ENCODE assay signal across 1 cellular context in the genomic region with DNA sequence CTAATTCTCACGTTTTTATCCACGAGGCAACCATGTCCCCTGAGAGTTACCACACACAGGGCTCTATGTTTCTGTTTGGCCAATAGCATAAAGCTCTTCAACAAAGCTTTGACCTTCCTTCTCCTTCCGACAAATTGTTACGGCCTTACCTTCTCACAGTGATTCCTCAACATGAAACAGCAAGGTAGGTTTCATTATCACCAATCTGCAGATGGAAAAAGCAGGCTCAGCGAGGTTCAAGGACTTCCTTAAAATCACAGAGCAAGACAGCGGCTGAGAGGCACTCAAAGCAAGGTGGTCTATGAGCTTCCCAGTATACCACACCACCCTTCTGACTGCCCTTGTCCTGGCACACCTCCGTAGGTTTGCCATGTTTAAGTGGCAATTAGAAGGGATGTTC.
TF ChIP-seq lines count a peak whose summit lies in the region.

No MANE protein-coding gene starts in this region.

TF ChIP-seq in K562, 482 proteins besides CTCF, POLR2A, EP300 and RAD21 (continues in another document):
- TF ChIP-seq L3MBTL2 (IDR thresholded peaks at IDR 0.05) (0 out of 2 replicates have a peak, but pooled peaks have one; percentile 7), ARID1B (IDR thresholded peaks at IDR 0.05) (peak; percentile 57), NEUROD1 (IDR thresholded peaks at IDR 0.05; ENCODE audit: borderline replicate concordance, low read depth, low read length, partially characterized antibody) (peak; percentile 32), ZFP36 (IDR thresholded peaks at IDR 0.05; ENCODE audit: low read depth, low read length, partially characterized antibody) (peak; percentile 77), ZNF23 (CRISPR knock-in tag; IDR thresholded peaks at IDR 0.05) (no peak), SMARCA5 (IDR thresholded peaks at IDR 0.05) (peak; percentile 35; the same call in 1 of the 2 replicates), SPI1 (IDR thresholded peaks at IDR 0.05; ENCODE audit: borderline replicate concordance, low read depth, low read length) (peak; percentile 91), ESRRA (IDR thresholded peaks at IDR 0.05; ENCODE audit: borderline replicate concordance, low read depth) (peak; percentile 70; the same call in 1 of the 2 replicates), HDAC1 (IDR thresholded peaks at IDR 0.05) (peak in 1 of 2 experiments; percentile 60; a peak in 2 of 4 replicates), SOX6 (IDR thresholded peaks at IDR 0.05) (0 out of 2 replicates have a peak, but pooled peaks have one; percentile 11), ILK (tag; IDR thresholded peaks at IDR 0.05; ENCODE audit: borderline replicate concordance, low read depth) (no peak), BRD9 (IDR thresholded peaks at IDR 0.05; ENCODE audit: low read depth, partially characterized antibody) (peak; percentile 47), TCF3 (CRISPR knock-in tag; IDR thresholded peaks at IDR 0.05) (peak; percentile 68), NFATC3 (IDR thresholded peaks at IDR 0.05) (peak; percentile 69; the same call in 1 of the 2 replicates), RCOR1 (IDR thresholded peaks at IDR 0.05; ENCODE audit: borderline replicate concordance in 1 of 2, low read depth in 2 of 2, low read length in 2 of 2) (peak; percentile 42 to 76; a peak in 3 of 4 replicates), POLR3A (IDR thresholded peaks at IDR 0.05; ENCODE audit: borderline replicate concordance, extremely low read depth, insufficient read depth, insufficient read length) (no peak), ZEB2 (IDR thresholded peaks at IDR 0.05) (peak; percentile 78), ATF1 (CRISPR knock-in tag; IDR thresholded peaks at IDR 0.05) (no peak), ATF1 (tag; IDR thresholded peaks at IDR 0.05) (peak; percentile 44), CBFA2T2 (conservative IDR thresholded peaks at IDR 0.05) (peak; percentile 42; the same call in 1 of the 2 replicates), MAFK (IDR thresholded peaks at IDR 0.05; ENCODE audit: low read length) (peak; percentile 30; the same call in 1 of the 2 replicates), TAL1 (IDR thresholded peaks at IDR 0.05) (peak; percentile 64), BCOR (IDR thresholded peaks at IDR 0.05) (peak; percentile 62), NFIC (IDR thresholded peaks at IDR 0.05) (peak; percentile 7; the same call in 1 of the 2 replicates), CSDE1 (IDR thresholded peaks at IDR 0.05) (0 out of 4 replicates have a peak, but pooled peaks of 1 of the 2 experiments have one; percentile 17), TRIM24 (IDR thresholded peaks at IDR 0.05) (0 out of 4 replicates have a peak, but pooled peaks of 1 of the 2 experiments have one; percentile 24), TBL1XR1 (IDR thresholded peaks at IDR 0.05; ENCODE audit: low read length in 2 of 2) (0 out of 4 replicates have a peak, but pooled peaks of 1 of the 2 experiments have one; percentile 40), CBX3 (IDR thresholded peaks at IDR 0.05; ENCODE audit: borderline replicate concordance in 1 of 2, low read length in 2 of 2) (peak in 1 of 2 experiments; percentile 62; a peak in 1 of 3 replicates), GABPA (tag; conservative IDR thresholded peaks at IDR 0.05; ENCODE audit: low read depth) (0 out of 2 replicates have a peak, but pooled peaks have one; percentile 7), ZNF316 (IDR thresholded peaks at IDR 0.05) (peak; percentile 47; the same call in 1 of the 2 replicates), STAT5B (CRISPR knock-in tag; IDR thresholded peaks at IDR 0.05) (no peak)
- TF ChIP-seq, protein P1, sequence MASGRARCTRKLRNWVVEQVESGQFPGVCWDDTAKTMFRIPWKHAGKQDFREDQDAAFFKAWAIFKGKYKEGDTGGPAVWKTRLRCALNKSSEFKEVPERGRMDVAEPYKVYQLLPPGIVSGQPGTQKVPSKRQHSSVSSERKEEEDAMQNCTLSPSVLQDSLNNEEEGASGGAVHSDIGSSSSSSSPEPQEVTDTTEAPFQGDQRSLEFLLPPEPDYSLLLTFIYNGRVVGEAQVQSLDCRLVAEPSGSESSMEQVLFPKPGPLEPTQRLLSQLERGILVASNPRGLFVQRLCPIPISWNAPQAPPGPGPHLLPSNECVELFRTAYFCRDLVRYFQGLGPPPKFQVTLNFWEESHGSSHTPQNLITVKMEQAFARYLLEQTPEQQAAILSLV (tag; IDR thresholded peaks at IDR 0.05): no peak
- TF ChIP-seq, protein P2, sequence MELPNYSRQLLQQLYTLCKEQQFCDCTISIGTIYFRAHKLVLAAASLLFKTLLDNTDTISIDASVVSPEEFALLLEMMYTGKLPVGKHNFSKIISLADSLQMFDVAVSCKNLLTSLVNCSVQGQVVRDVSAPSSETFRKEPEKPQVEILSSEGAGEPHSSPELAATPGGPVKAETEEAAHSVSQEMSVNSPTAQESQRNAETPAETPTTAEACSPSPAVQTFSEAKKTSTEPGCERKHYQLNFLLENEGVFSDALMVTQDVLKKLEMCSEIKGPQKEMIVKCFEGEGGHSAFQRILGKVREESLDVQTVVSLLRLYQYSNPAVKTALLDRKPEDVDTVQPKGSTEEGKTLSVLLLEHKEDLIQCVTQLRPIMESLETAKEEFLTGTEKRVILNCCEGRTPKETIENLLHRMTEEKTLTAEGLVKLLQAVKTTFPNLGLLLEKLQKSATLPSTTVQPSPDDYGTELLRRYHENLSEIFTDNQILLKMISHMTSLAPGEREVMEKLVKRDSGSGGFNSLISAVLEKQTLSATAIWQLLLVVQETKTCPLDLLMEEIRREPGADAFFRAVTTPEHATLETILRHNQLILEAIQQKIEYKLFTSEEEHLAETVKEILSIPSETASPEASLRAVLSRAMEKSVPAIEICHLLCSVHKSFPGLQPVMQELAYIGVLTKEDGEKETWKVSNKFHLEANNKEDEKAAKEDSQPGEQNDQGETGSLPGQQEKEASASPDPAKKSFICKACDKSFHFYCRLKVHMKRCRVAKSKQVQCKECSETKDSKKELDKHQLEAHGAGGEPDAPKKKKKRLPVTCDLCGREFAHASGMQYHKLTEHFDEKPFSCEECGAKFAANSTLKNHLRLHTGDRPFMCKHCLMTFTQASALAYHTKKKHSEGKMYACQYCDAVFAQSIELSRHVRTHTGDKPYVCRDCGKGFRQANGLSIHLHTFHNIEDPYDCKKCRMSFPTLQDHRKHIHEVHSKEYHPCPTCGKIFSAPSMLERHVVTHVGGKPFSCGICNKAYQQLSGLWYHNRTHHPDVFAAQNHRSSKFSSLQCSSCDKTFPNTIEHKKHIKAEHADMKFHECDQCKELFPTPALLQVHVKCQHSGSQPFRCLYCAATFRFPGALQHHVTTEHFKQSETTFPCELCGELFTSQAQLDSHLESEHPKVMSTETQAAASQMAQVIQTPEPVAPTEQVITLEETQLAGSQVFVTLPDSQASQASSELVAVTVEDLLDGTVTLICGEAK (IDR thresholded peaks at IDR 0.05): 0 out of 2 replicates have a peak, but pooled peaks have one; percentile 21
- TF ChIP-seq, protein P2 (CRISPR knock-in tag; IDR thresholded peaks at IDR 0.05): no peak
- TF ChIP-seq, protein P3, sequence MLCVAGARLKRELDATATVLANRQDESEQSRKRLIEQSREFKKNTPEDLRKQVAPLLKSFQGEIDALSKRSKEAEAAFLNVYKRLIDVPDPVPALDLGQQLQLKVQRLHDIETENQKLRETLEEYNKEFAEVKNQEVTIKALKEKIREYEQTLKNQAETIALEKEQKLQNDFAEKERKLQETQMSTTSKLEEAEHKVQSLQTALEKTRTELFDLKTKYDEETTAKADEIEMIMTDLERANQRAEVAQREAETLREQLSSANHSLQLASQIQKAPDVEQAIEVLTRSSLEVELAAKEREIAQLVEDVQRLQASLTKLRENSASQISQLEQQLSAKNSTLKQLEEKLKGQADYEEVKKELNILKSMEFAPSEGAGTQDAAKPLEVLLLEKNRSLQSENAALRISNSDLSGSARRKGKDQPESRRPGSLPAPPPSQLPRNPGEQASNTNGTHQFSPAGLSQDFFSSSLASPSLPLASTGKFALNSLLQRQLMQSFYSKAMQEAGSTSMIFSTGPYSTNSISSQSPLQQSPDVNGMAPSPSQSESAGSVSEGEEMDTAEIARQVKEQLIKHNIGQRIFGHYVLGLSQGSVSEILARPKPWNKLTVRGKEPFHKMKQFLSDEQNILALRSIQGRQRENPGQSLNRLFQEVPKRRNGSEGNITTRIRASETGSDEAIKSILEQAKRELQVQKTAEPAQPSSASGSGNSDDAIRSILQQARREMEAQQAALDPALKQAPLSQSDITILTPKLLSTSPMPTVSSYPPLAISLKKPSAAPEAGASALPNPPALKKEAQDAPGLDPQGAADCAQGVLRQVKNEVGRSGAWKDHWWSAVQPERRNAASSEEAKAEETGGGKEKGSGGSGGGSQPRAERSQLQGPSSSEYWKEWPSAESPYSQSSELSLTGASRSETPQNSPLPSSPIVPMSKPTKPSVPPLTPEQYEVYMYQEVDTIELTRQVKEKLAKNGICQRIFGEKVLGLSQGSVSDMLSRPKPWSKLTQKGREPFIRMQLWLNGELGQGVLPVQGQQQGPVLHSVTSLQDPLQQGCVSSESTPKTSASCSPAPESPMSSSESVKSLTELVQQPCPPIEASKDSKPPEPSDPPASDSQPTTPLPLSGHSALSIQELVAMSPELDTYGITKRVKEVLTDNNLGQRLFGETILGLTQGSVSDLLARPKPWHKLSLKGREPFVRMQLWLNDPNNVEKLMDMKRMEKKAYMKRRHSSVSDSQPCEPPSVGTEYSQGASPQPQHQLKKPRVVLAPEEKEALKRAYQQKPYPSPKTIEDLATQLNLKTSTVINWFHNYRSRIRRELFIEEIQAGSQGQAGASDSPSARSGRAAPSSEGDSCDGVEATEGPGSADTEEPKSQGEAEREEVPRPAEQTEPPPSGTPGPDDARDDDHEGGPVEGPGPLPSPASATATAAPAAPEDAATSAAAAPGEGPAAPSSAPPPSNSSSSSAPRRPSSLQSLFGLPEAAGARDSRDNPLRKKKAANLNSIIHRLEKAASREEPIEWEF (CRISPR knock-in tag; IDR thresholded peaks at IDR 0.05): 0 out of 2 replicates have a peak, but pooled peaks have one; percentile 4
- TF ChIP-seq, protein P4, sequence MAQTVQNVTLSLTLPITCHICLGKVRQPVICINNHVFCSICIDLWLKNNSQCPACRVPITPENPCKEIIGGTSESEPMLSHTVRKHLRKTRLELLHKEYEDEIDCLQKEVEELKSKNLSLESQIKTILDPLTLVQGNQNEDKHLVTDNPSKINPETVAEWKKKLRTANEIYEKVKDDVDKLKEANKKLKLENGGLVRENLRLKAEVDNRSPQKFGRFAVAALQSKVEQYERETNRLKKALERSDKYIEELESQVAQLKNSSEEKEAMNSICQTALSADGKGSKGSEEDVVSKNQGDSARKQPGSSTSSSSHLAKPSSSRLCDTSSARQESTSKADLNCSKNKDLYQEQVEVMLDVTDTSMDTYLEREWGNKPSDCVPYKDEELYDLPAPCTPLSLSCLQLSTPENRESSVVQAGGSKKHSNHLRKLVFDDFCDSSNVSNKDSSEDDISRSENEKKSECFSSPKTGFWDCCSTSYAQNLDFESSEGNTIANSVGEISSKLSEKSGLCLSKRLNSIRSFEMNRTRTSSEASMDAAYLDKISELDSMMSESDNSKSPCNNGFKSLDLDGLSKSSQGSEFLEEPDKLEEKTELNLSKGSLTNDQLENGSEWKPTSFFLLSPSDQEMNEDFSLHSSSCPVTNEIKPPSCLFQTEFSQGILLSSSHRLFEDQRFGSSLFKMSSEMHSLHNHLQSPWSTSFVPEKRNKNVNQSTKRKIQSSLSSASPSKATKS (CRISPR knock-in tag; IDR thresholded peaks at IDR 0.05): no peak
- TF ChIP-seq, protein P5, sequence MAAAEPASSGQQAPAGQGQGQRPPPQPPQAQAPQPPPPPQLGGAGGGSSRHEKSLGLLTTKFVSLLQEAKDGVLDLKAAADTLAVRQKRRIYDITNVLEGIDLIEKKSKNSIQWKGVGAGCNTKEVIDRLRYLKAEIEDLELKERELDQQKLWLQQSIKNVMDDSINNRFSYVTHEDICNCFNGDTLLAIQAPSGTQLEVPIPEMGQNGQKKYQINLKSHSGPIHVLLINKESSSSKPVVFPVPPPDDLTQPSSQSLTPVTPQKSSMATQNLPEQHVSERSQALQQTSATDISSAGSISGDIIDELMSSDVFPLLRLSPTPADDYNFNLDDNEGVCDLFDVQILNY (CRISPR knock-in tag; IDR thresholded peaks at IDR 0.05): no peak
- TF ChIP-seq, protein P6, sequence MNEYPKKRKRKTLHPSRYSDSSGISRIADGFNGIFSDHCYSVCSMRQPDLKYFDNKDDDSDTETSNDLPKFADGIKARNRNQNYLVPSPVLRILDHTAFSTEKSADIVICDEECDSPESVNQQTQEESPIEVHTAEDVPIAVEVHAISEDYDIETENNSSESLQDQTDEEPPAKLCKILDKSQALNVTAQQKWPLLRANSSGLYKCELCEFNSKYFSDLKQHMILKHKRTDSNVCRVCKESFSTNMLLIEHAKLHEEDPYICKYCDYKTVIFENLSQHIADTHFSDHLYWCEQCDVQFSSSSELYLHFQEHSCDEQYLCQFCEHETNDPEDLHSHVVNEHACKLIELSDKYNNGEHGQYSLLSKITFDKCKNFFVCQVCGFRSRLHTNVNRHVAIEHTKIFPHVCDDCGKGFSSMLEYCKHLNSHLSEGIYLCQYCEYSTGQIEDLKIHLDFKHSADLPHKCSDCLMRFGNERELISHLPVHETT (CRISPR knock-in tag; conservative IDR thresholded peaks at IDR 0.05 in 1 of 2, IDR thresholded peaks at IDR 0.05 in 1 of 2): no peak
